16 cellular contexts compared by ENCODE assay signal in the genomic region with DNA sequence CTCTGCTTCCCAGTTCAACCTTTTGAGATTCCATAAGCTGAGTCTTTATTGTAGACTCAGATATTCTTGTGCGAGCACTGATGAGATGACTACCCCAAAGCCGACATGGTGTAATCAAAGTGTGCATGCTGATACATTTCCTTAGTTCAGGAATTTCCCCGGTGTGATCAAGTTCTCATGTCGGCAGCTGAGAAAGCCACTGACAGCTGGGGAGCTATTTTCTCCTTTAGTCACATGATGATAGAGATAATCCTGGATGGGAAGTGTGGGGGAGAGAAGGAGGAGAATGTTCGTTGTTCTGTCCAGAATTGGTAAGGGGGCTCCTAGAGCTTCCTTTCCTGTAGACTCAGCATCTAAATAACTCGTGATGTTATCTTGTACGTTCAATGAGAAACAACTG. TPM values are rescaled to one million over a fixed set of nuclear protein-coding genes. Genes with fewer than 3 reads are reported as not detected.
DNase-seq lines count a peak whose midpoint lies in the region; ATAC-seq and TF ChIP-seq lines count a peak whose summit lies in the region.
"Had no signal": no experiment of that assay in that cellular context is flagged by ENCODE, and none has a peak within 500 bp of the region (broad histone marks: within the 10 kb centered on the region; RNA-seq: fewer than 3 reads in every experiment).

No MANE protein-coding gene starts in this region.

- H3K9me3 ChIP-seq in psoas muscle: no peaks in the 10 kb centered on the region
- H3K9me3 ChIP-seq: breast epithelium had no signal

- H3K36me3 ChIP-seq in psoas muscle (ENCODE audit: insufficient read depth in 1 of 2, low read depth in 1 of 2): no peaks in the 10 kb centered on the region
- H3K36me3 ChIP-seq: breast epithelium had no signal

- peak overlapping the region; percentile 95 for H3K27ac ChIP-seq in psoas muscle
- H3K27ac ChIP-seq: breast epithelium, HL-60, VCaP had no signal

- H3K27me3 ChIP-seq in psoas muscle (ENCODE audit: insufficient read depth in 3 of 3, low read length in 2 of 3): no peaks in the 10 kb centered on the region
- H3K27me3 ChIP-seq: breast epithelium had no signal

- DNase-seq in EL (peak; percentile 75), RPMI7951 (ENCODE audit: low read depth) (peak; percentile 43), fibroblast of villous mesenchyme (ENCODE audit: low read depth) (peak; percentile 17), psoas muscle (no peak), omental fat pad (ENCODE audit: low spot score) (no peak), T1000 (lab: John Stamatoyannopoulos, UW) (no peak)
- DNase-seq: activated CD8-positive, alpha-beta memory T cell treated with anti-CD3 and anti-CD28 coated beads, Interleukin-2, amount 10 ng/mL, durations not matched to agents 7 days and 5 days; activated naive CD4-positive, alpha-beta T cell; CD4-positive, alpha-beta T cell; NCI-H1694 treated with DMSO at 0.1 percent for 48 hours; NCI-H510A treated with DMSO at 0.1 percent for 48 hours had no signal

- TF ChIP-seq CTCF in fibroblast of villous mesenchyme (IDR thresholded peaks at IDR 0.05; ENCODE audit: insufficient read depth, low read depth, low read length) (no peak), psoas muscle (IDR thresholded peaks at IDR 0.05) (no peak), omental fat pad (IDR thresholded peaks at IDR 0.05) (no peak)

- ATAC-seq in psoas muscle (peak; percentile 75 to 78 (median 77)), omental fat pad (ENCODE audit: low FRiP score) (no peak), GM21360 (IDR thresholded peaks at IDR 0.05; ENCODE audit: unreplicated experiment) (no peak), GM21515 (IDR thresholded peaks at IDR 0.05; ENCODE audit: unreplicated experiment) (no peak)
- ATAC-seq: activated CD8-positive, alpha-beta memory T cell treated with anti-CD3 and anti-CD28 coated beads, Interleukin-2, amount 10 ng/mL, durations not matched to agents 7 days and 5 days had no signal

- H3K4me3 ChIP-seq in fibroblast of villous mesenchyme (ENCODE audit: low read depth, low read length): no peak overlapping the region
- H3K4me3 ChIP-seq in psoas muscle: peak overlapping the region; percentile 51
- H3K4me3 ChIP-seq: breast epithelium had no signal

- WGBS in psoas muscle, 3 donors: 19 to 30% (median 29%) methylated on average over 7 of the region's 7 CpGs

- H3K4me1 ChIP-seq in psoas muscle: peaks cover 37% of the 10 kb centered on the region
- H3K4me1 ChIP-seq: breast epithelium had no signal

- intact Hi-C loops in psoas muscle (cut with DNase I): loop anchor here (2.0 to 10.0 kb wide), 3 partner anchors 67 to 181 kb away; no protein-coding TSS in a partner anchor

RNA-seq across cellular contexts. Expression of a gene that starts 7.7 kb away (rescaled TPM):
- total RNA-seq in RPMI7951 (2014; rRNA removed; shearing (Covaris generic)): 29.5 and 35.9 TPM in 2 replicates
- total RNA-seq in fibroblast of villous mesenchyme (22.2 and 49.7 TPM in 2 replicates), psoas muscle (100 to 1,000 TPM; 344 to 452 (median 385) TPM), omental fat pad (1 to 10 TPM; 3.5 to 8.9 (median 4.5) TPM)
- polyA plus RNA-seq in psoas muscle: 100 to 1,000 TPM; 176 to 211 (median 202) TPM
- total RNA-seq: activated CD8-positive, alpha-beta memory T cell treated with anti-CD3 and anti-CD28 coated beads, Interleukin-2, amount 10 ng/mL, durations not matched to agents 7 days and 5 days; CD4-positive, alpha-beta T cell had no signal

Comparison
In these comparisons a context has a peak if more than half of its experiments do, and no peak if none do; other contexts are left out.
1. DNase-seq: peak in EL (single experiment), RPMI7951 (single experiment) and fibroblast of villous mesenchyme (single experiment); none in psoas muscle (0 of 2), omental fat pad (single experiment) and T1000 (single experiment).
2. ATAC-seq: peak in psoas muscle (4 of 4); none in omental fat pad (single experiment), GM21360 (single experiment) and GM21515 (single experiment).